In the genomic region with DNA sequence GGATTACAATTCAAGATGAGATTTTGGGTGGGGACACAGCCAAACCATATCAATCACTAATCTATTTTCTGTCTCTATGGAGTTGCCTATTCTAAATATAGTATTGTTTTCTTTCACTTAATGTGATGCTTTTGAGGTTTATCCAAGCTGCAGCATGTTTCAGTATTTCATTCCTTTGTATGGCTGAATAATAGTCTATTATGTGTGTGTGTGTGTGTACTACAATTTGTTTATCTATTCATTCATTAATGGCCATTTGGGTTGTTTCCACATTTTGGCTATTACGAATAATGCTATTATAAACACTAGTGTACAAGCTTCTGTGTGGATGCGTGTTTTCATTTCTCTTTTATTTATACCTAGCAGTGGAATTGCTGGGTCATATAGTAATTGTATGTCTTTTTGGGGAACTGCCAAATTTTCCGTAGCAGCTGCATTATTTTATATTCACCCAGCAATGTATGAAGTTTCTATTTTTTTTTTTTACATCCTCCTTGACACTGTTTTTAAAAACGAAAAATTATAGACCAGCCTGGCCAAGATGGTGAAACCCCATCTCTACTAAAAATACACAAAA, we compare ENCODE assay signal across 27 cellular contexts. TPM values are rescaled to one million over a fixed set of nuclear protein-coding genes. Genes with fewer than 3 reads are reported as not detected.
A peak's percentile ranks its signal among the peaks of the same experiment; 100 is the strongest.
DNase-seq lines count a peak whose midpoint lies in the region; ATAC-seq lines count a peak whose summit lies in the region.
"Had no signal": no experiment of that assay in that cellular context is flagged by ENCODE, and none has a peak within 500 bp of the region (broad histone marks: within the 10 kb centered on the region; RNA-seq: fewer than 3 reads in every experiment).

No MANE protein-coding gene starts in this region.

- no peaks in the 10 kb centered on the region for H3K9me2 ChIP-seq in GM23248 (ENCODE audit: insufficient read depth)

- peak overlapping the region; percentile 73; the same call in 1 of the 2 replicates for H2AFZ ChIP-seq in GM23248

- H4K20me1 ChIP-seq in GM23248 (ENCODE audit: insufficient read depth): no peaks in the 10 kb centered on the region

- H3K27me3 ChIP-seq in GM23248 (replicated peaks; ENCODE audit: insufficient read depth) (no peaks in the 10 kb centered on the region), adipocyte (replicated peaks; ENCODE audit: control insufficient read depth, insufficient read depth, low read length) (no peaks in the 10 kb centered on the region)
- H3K27me3 ChIP-seq: SJCRH30, stomach, transverse colon had no signal

- no peak overlapping the region for H3K4me3 ChIP-seq in GM23248
- no peak overlapping the region for H3K4me3 ChIP-seq in adipocyte (ENCODE audit: low read length)
- H3K4me3 ChIP-seq: HAP-1, SJCRH30, smooth muscle cell, stomach, transverse colon had no signal

- peaks cover 19% of the 10 kb centered on the region for H3F3A ChIP-seq in GM23248 (ENCODE audit: insufficient read depth)

- no peak overlapping the region for H3K4me2 ChIP-seq in GM23248 (ENCODE audit: unreplicated experiment)
- H3K4me2 ChIP-seq: smooth muscle cell had no signal

- in situ Hi-C loops in GM23248 (cut with MboI): no loop called here

- H3K36me3 ChIP-seq in GM23248 (ENCODE audit: low read depth) (no peaks in the 10 kb centered on the region), adipocyte (ENCODE audit: control insufficient read depth, insufficient read depth, low read length, severe bottlenecking) (peaks cover 4% of the 10 kb centered on the region)
- H3K36me3 ChIP-seq: HAP-1, SJCRH30, transverse colon had no signal

- no peaks in the 10 kb centered on the region for H3K79me2 ChIP-seq in GM23248 (ENCODE audit: insufficient read depth)

- peaks cover 9% of the 10 kb centered on the region for H3K4me1 ChIP-seq in GM23248 (ENCODE audit: insufficient read depth)
- peaks cover 23% of the 10 kb centered on the region for H3K4me1 ChIP-seq in adipocyte (ENCODE audit: control insufficient read depth, insufficient read depth, low read length)
- H3K4me1 ChIP-seq: stomach had no signal

- H3K9me3 ChIP-seq in GM23248 (ENCODE audit: low read depth): no peaks in the 10 kb centered on the region
- H3K9me3 ChIP-seq in adipocyte (ENCODE audit: control insufficient read depth, low read length): no peaks in the 10 kb centered on the region
- H3K9me3 ChIP-seq: HAP-1, SJCRH30, stomach, transverse colon had no signal

- WGBS in GM23248 (ENCODE audit: low coverage in 1 of 2, low lambda C conversion rate in 2 of 2, missing lambda C conversion rate in 2 of 2), 2 experiments: 50 to 52% methylated on average over 4 of the region's 4 CpGs

- H3K27ac ChIP-seq in GM23248: peak overlapping the region; percentile 68
- H3K27ac ChIP-seq: SJCRH30, stomach had no signal

- ATAC-seq in GM21390 (IDR thresholded peaks at IDR 0.05; ENCODE audit: unreplicated experiment): no peak

- H3K9ac ChIP-seq in GM23248 (no peak overlapping the region), adipocyte (ENCODE audit: low read length) (peak overlapping the region; percentile 48)

- DNase-seq in GM23248 (no peak), adipocyte (ENCODE audit: low read depth) (no peak), globus pallidus (ENCODE audit: low spot score) (peak; percentile 54), putamen (ENCODE audit: low spot score) (peak; percentile 22), DMS153 (lab: John Stamatoyannopoulos, UW) (no peak), GOT3 (lab: John Stamatoyannopoulos, UW) (no peak)
- DNase-seq: activated CD4-positive, CD25-positive, alpha-beta regulatory T cell; C1 segment of cervical spinal cord; Calu3; DND-41; KG1; NCI-H1436; NCI-H2081 treated with DMSO at 0.1 percent for 48 hours; retina; SJCRH30; stimulated activated CD4-positive, alpha-beta T cell treated with anti-CD3 and anti-CD28 coated beads, Interleukin-1b, Interleukin-23, amount 100 ng/mL, for 48 hours; stimulated activated CD8-positive, alpha-beta memory T cell treated with anti-CD3 and anti-CD28 coated beads, Interleukin-4, amount 100 ng/mL, for 48 hours; stomach; transverse colon had no signal

RNA-seq across cellular contexts. Expression of gene THEM5, which starts 15.0 kb away (rescaled TPM):
- total RNA-seq in GM23248 (2014; rRNA removed; shearing (Covaris generic)): not detected in 2 replicates
- not detected in 2 replicates for polyA plus RNA-seq in GM23248 (2016; fragmentation: Nextera tagmentation; extraction: Ambion mirVana)
- total RNA-seq: activated naive CD4-positive, alpha-beta T cell treated with anti-CD3 and anti-CD28 coated beads, Interleukin-2, amount 50 U/mL, for 72 hours; astrocyte; Calu3; dermis microvascular lymphatic vessel endothelial cell; HT1080; mesenteric fat pad; stomach; transverse colon had no signal
- polyA plus RNA-seq: stomach had no signal

RNA-seq across cellular contexts. Expression of gene C2CD4D, which starts 28.9 kb away (rescaled TPM):
- 0.13 TPM in 1 of 2 replicates, not detected in the other for total RNA-seq in GM23248 (2014; rRNA removed; shearing (Covaris generic))
- polyA plus RNA-seq in GM23248 (2016; fragmentation: Nextera tagmentation; extraction: Ambion mirVana): 0.14 and 0.16 TPM in 2 replicates
- total RNA-seq: HT1080, mesenteric fat pad, SJCRH30, smooth muscle cell, transverse colon had no signal
- polyA plus RNA-seq: smooth muscle cell had no signal

RNA-seq across cellular contexts. Expression of gene RORC, which starts 36.9 kb away (rescaled TPM):
- total RNA-seq in GM23248 (2014; rRNA removed; shearing (Covaris generic)): not detected in 2 replicates
- polyA plus RNA-seq in GM23248 (2016; fragmentation: Nextera tagmentation; extraction: Ambion mirVana): not detected in 2 replicates
- total RNA-seq: astrocyte, dermis microvascular lymphatic vessel endothelial cell, HT1080, SJCRH30, smooth muscle cell had no signal
- polyA plus RNA-seq: smooth muscle cell had no signal

RNA-seq across cellular contexts. Expression of gene THEM4, which starts 40.8 kb away (rescaled TPM):
- 10.0 and 14.6 TPM in 2 replicates for total RNA-seq in GM23248 (2014; rRNA removed; shearing (Covaris generic))
- polyA plus RNA-seq in GM23248 (2016; fragmentation: Nextera tagmentation; extraction: Ambion mirVana): 17.9 and 19.0 TPM in 2 replicates

Comparison
In these comparisons a context has a peak if more than half of its experiments do, and no peak if none do; other contexts are left out.
1. DNase-seq: peak in globus pallidus (single experiment) and putamen (single experiment); none in GM23248 (single experiment), adipocyte (single experiment), DMS153 (single experiment) and GOT3 (single experiment).